1 cellular context compared by ENCODE assay signal in the genomic region with DNA sequence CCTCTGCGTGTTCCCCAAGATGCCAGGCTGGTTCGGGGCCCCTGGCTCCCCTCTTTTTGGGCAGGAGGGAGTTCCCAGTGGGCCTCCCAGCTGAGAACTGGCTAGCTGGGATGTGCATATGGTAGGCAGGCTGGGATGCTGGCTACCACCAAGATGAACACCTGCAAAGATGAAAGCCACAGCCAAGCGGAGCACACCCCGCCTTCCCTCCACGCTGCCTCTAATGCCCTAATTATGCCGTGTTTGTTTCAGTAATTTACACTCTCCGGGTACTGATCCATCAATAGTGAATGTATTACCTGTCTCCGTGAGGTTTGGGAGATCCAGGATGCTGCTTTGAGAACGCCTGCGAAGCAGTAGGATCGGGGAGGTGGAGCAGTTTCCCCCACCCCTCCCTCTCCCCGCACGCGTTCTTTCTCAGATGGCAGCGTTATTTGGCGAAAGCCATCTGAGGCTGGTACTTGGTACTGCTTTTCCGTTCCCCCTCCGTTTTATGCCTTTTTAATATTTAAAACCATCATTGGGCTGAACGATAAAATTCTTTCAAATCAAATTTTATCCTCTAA.
TF ChIP-seq lines count a peak whose summit lies in the region.

No MANE protein-coding gene starts in this region.

TF ChIP-seq in GM12878, 131 proteins besides CTCF, POLR2A, EP300 and RAD21 (continued from another document):
- TF ChIP-seq REST (IDR thresholded peaks at IDR 0.05; ENCODE audit: low read depth, low read length) (no peak), ETV6 (conservative IDR thresholded peaks at IDR 0.05 in 1 of 2, IDR thresholded peaks at IDR 0.05 in 1 of 2; ENCODE audit: borderline replicate concordance in 1 of 2, low read depth in 1 of 2) (no peak), SMC3 (IDR thresholded peaks at IDR 0.05; ENCODE audit: borderline replicate concordance, low read length) (no peak), POLR2AphosphoS2 (IDR thresholded peaks at IDR 0.05; ENCODE audit: low read depth, low read length) (no peak), MTA2 (IDR thresholded peaks at IDR 0.05; ENCODE audit: low read depth) (no peak), ATF3 (IDR thresholded peaks at IDR 0.05; ENCODE audit: borderline replicate concordance, extremely low read depth, low read depth, low read length) (no peak), SUZ12 (IDR thresholded peaks at IDR 0.05; ENCODE audit: unreplicated experiment) (no peak), EZH2 (IDR thresholded peaks at IDR 0.05; ENCODE audit: borderline replicate concordance, control insufficient read depth, low read depth, low read length) (no peak), MYB (IDR thresholded peaks at IDR 0.05; ENCODE audit: borderline replicate concordance, low read depth, low read length) (no peak), YBX1 (IDR thresholded peaks at IDR 0.05) (no peak), ZNF384 (IDR thresholded peaks at IDR 0.05; ENCODE audit: borderline replicate concordance, low read depth, low read length) (no peak), BMI1 (IDR thresholded peaks at IDR 0.05; ENCODE audit: borderline replicate concordance) (no peak)
TF ChIP-seq in GM12878: peak in this region for 0.
